ENCODE assay signal across 21 cellular contexts in genomic region chr3:163562625-163563024, GRCh38.
"Had no signal": no experiment of that assay in that cellular context is flagged by ENCODE, and none has a peak within 500 bp of the region (broad histone marks: within the 10 kb centered on the region; RNA-seq: fewer than 3 reads in every experiment).

No MANE protein-coding gene starts in this region.

- H3K27me3 ChIP-seq: dorsolateral prefrontal cortex, gastrocnemius medialis, heart right ventricle, neutrophil, spleen, tibial artery, upper lobe of left lung, uterus had no signal

- H3K4me3 ChIP-seq: dorsolateral prefrontal cortex, gastrocnemius medialis, heart right ventricle, psoas muscle, spleen, tibial artery, upper lobe of left lung, uterus had no signal

- ATAC-seq: esophagus mucosa; gastrocnemius medialis; heart right ventricle; naive thymus-derived CD8-positive, alpha-beta T cell; psoas muscle; sciatic nerve; stimulated activated memory B cell treated with anti-CD40 and anti-IgM and Interleukin-4, amounts not matched to agents 10 μg/mL and 1 μg/mL and 100 μg/mL, for 72 hours had no signal

- H3K36me3 ChIP-seq: gastrocnemius medialis, heart right ventricle, neutrophil, spleen, tibial artery, upper lobe of left lung, uterus had no signal

- H3K27ac ChIP-seq: dorsolateral prefrontal cortex, gastrocnemius medialis, heart right ventricle, neutrophil, psoas muscle, spleen, tibial artery, upper lobe of left lung, uterus had no signal

- DNase-seq: dorsolateral prefrontal cortex; effector CD8-positive, alpha-beta T cell; gastrocnemius medialis; heart right ventricle; hypothalamus; kidney glomerular epithelial cell; mammary epithelial cell; naive thymus-derived CD8-positive, alpha-beta T cell; psoas muscle; retina; stimulated activated CD4-positive, alpha-beta T cell treated with anti-CD3 and anti-CD28 coated beads, Interleukin-15, amount 100 ng/mL, for 24 hours; stimulated activated CD4-positive, alpha-beta T cell treated with anti-CD3 and anti-CD28 coated beads, Interleukin-1b, Interleukin-23, amount 100 ng/mL, for 48 hours; stimulated activated CD4-positive, alpha-beta T cell treated with anti-CD3 and anti-CD28 coated beads, Interleukin-4, amount 100 ng/mL, for 24 hours; tibial artery; upper lobe of left lung; uterus had no signal

- H3K4me1 ChIP-seq: gastrocnemius medialis, heart right ventricle, psoas muscle, spleen, tibial artery, upper lobe of left lung, uterus had no signal
